In genomic region chrX:48927736-48928382, GRCh38 we compare ENCODE assay signal across 28 cellular contexts. TPM values are rescaled to one million over a fixed set of nuclear protein-coding genes. Genes with fewer than 3 reads are reported as not detected.
DNase-seq lines count a peak whose midpoint lies in the region; ATAC-seq and TF ChIP-seq lines count a peak whose summit lies in the region.
"Had no signal": no experiment of that assay in that cellular context is flagged by ENCODE, and none has a peak within 500 bp of the region (broad histone marks: within the 10 kb centered on the region; RNA-seq: fewer than 3 reads in every experiment).

No MANE protein-coding gene starts in this region.

- H3K4me3 ChIP-seq in DOHH2 (ENCODE audit: low read length) (no peak overlapping the region), HUES6 (ENCODE audit: low read depth, low read length) (peak overlapping the region; percentile 34), iPS-15b (ENCODE audit: low read depth, low read length) (peak overlapping the region; percentile 54), A673 (ENCODE audit: low read depth, low read length, poor library complexity, severe bottlenecking) (no peak overlapping the region)
- H3K4me3 ChIP-seq: BLaER1, breast epithelium, prostate gland, SK-N-MC, upper lobe of right lung had no signal

- H3K36me3 ChIP-seq in DOHH2 (ENCODE audit: control insufficient read depth, low read length) (peaks cover 28% of the 10 kb centered on the region), HUES6 (ENCODE audit: control insufficient read depth, insufficient read depth, low read length) (peaks cover 42% of the 10 kb centered on the region), iPS-15b (ENCODE audit: control insufficient read depth, insufficient read depth, low read length) (peaks cover 26% of the 10 kb centered on the region), A673 (ENCODE audit: insufficient read depth, low read length, poor library complexity, severe bottlenecking) (peaks cover 5% of the 10 kb centered on the region)
- H3K36me3 ChIP-seq: breast epithelium, prostate gland had no signal

- H3K27me3 ChIP-seq in DOHH2 (ENCODE audit: control insufficient read depth, low read length) (no peaks in the 10 kb centered on the region), HUES6 (ENCODE audit: control insufficient read depth, insufficient read depth, low read length) (no peaks in the 10 kb centered on the region), iPS-15b (ENCODE audit: control insufficient read depth, insufficient read depth, low read length) (no peaks in the 10 kb centered on the region), A673 (replicated peaks; ENCODE audit: insufficient read depth, low read depth, low read length, poor library complexity) (no peaks in the 10 kb centered on the region)
- H3K27me3 ChIP-seq: upper lobe of right lung had no signal

- H3F3A ChIP-seq in DOHH2 (ENCODE audit: control insufficient read depth, insufficient read depth), result no peaks in the 10 kb centered on the region

- H3K27ac ChIP-seq in DOHH2 (ENCODE audit: low read depth, low read length) (no peak overlapping the region), HUES6 (ENCODE audit: low read depth, low read length) (peak overlapping the region; percentile 92), A673 (ENCODE audit: low read depth, low read length, poor library complexity, severe bottlenecking) (no peak overlapping the region)
- H3K27ac ChIP-seq: BLaER1, breast epithelium, prostate gland, SK-N-MC, upper lobe of right lung had no signal

- BruUV-seq in A673 (replicated peaks; lab: Mats Ljungman, UMichigan), result no TSS peak

- peak overlapping the region; percentile 63 for H3K27ac Mint-ChIP-seq in activated B cell treated with CpG ODN at 0.5 μM for 24 hours
- H3K27ac Mint-ChIP-seq: immature natural killer cell; stimulated activated effector memory CD8-positive, alpha-beta T cell treated with anti-CD3 and anti-CD28 coated beads, Interleukin-12 subunit alpha, Interleukin-12 subunit beta, amount 100 ng/mL, for 72 hours had no signal

- no peak for TF ChIP-seq CTCF in DOHH2 (IDR thresholded peaks at IDR 0.05; ENCODE audit: low read depth, low read length, poor library complexity, severe bottlenecking)
- no peak for TF ChIP-seq CTCF in activated B cell treated with CpG ODN at 0.5 μM for 24 hours (IDR thresholded peaks at IDR 0.05)
- TF ChIP-seq CTCF in A673 (conservative IDR thresholded peaks at IDR 0.05; ENCODE audit: low read depth, low read length), result no peak

- no peak for DNase-seq in activated B cell treated with CpG ODN at 0.5 μM for 24 hours
- DNase-seq in occipital lobe (lab: John Stamatoyannopoulos, UW), result no peak
- no peak for DNase-seq in NCI-H446 (lab: John Stamatoyannopoulos, UW)
- DNase-seq in A673 (ENCODE audit: low spot score), result no peak
- DNase-seq: activated CD4-positive, alpha-beta T cell treated with anti-CD3 and anti-CD28 coated beads for 4 hours; activated naive CD4-positive, alpha-beta T cell treated with Interleukin-2 at 50 U/mL for 16 hours; activated T-cell treated with anti-CD3 and anti-CD28 coated beads, Interleukin-2, amount 50 U/mL, for 4 hours; amygdala; effector CD4-positive, alpha-beta T cell; immature natural killer cell; NCI-H1092 treated with DMSO at 0.1 percent for 48 hours; NCI-H2029 treated with DMSO at 0.1 percent for 48 hours; NCI-H345; NCI-H748 treated with DMSO at 0.1 percent for 48 hours; stimulated activated CD4-positive, alpha-beta T cell treated with anti-CD3 and anti-CD28 coated beads, Interleukin-12 subunit alpha, Interleukin-12 subunit beta, amount 100 ng/mL, for 4 hours; stimulated activated CD4-positive, alpha-beta T cell treated with anti-CD3 and anti-CD28 coated beads, Interleukin-4, amount 100 ng/mL, for 1 hour; substantia nigra; upper lobe of right lung had no signal

- intact Hi-C loops in activated B cell treated with CpG ODN at 0.5 μM for 24 hours (cut with micrococcal nuclease) (loop anchor here (1.0 kb wide), 2 partner anchors 9 kb away; partner anchors contain the start of gene PIM2), A673 (cut with micrococcal nuclease; ENCODE audit: unreplicated experiment) (no loop called here)

- peaks cover 46% of the 10 kb centered on the region for H3K36me3 Mint-ChIP-seq in activated B cell treated with CpG ODN at 0.5 μM for 24 hours (ENCODE audit: low read depth)

- peak; percentile 45 for ATAC-seq in activated B cell treated with CpG ODN at 0.5 μM for 24 hours (ENCODE audit: low read depth)
- no peak for ATAC-seq in HG02610 (IDR thresholded peaks at IDR 0.05; ENCODE audit: unreplicated experiment)
- ATAC-seq: activated T-cell treated with anti-CD3 and anti-CD28 coated beads, Interleukin-2, amount 50 U/mL, for 4 hours; sciatic nerve; stimulated activated effector memory CD8-positive, alpha-beta T cell treated with anti-CD3 and anti-CD28 coated beads, Interleukin-12 subunit alpha, Interleukin-12 subunit beta, amount 100 ng/mL, for 72 hours; upper lobe of right lung had no signal

- peaks cover 43% of the 10 kb centered on the region for H3K4me1 Mint-ChIP-seq in activated B cell treated with CpG ODN at 0.5 μM for 24 hours

- POLR2A ChIA-PET in activated B cell treated with CpG ODN at 0.5 μM for 24 hours (lab: Charles Lee) (interaction anchor here (0.6 to 6.9 kb wide), 4 partner anchors 9 to 1075 kb away, joined by 4 to 93 read pairs (median 9); partner anchors contain the start of gene PIM2), A673 (lab: Charles Lee; ENCODE audit: low non-redundant PET) (no interaction called here)

- H3K9me2 ChIP-seq in DOHH2 (replicated peaks; ENCODE audit: control insufficient read depth, low read length), result no peaks in the 10 kb centered on the region

- peaks cover 15% of the 10 kb centered on the region for H3K4me1 ChIP-seq in DOHH2 (ENCODE audit: control insufficient read depth, low read length)
- peaks cover 25% of the 10 kb centered on the region for H3K4me1 ChIP-seq in HUES6 (ENCODE audit: control insufficient read depth, insufficient read depth, low read length)
- peaks cover 7% of the 10 kb centered on the region for H3K4me1 ChIP-seq in iPS-15b (ENCODE audit: control insufficient read depth, insufficient read depth, low read length)
- H3K4me1 ChIP-seq in A673 (ENCODE audit: insufficient read depth, low read length, poor library complexity, severe bottlenecking), result no peaks in the 10 kb centered on the region
- H3K4me1 ChIP-seq: breast epithelium, prostate gland, upper lobe of right lung had no signal

- no peaks in the 10 kb centered on the region for H3K9me3 Mint-ChIP-seq in activated B cell treated with CpG ODN at 0.5 μM for 24 hours
- H3K9me3 Mint-ChIP-seq: activated T-cell treated with anti-CD3 and anti-CD28 coated beads, Interleukin-2, amount 50 U/mL, for 4 hours; immature natural killer cell; stimulated activated effector memory CD8-positive, alpha-beta T cell treated with anti-CD3 and anti-CD28 coated beads, Interleukin-12 subunit alpha, Interleukin-12 subunit beta, amount 100 ng/mL, for 72 hours had no signal

- peaks cover 9% of the 10 kb centered on the region; the same call in 1 of the 2 replicates for H3K79me2 ChIP-seq in DOHH2 (ENCODE audit: control insufficient read depth, low read length)

- no peaks in the 10 kb centered on the region for H3K27me3 Mint-ChIP-seq in activated B cell treated with CpG ODN at 0.5 μM for 24 hours

- H4K20me1 ChIP-seq in DOHH2 (ENCODE audit: control insufficient read depth, insufficient read depth, low read depth, low read length), result no peaks in the 10 kb centered on the region
- H4K20me1 ChIP-seq: BLaER1 had no signal

- CTCF ChIA-PET in activated B cell treated with CpG ODN at 0.5 μM for 24 hours (lab: Charles Lee) (interaction anchor here (0.9 to 1.6 kb wide), 3 partner anchors 9 to 11 kb away, joined by 3 to 5 read pairs (median 4); no protein-coding TSS in a partner anchor), A673 (lab: Charles Lee) (no interaction called here)

- no peaks in the 10 kb centered on the region for H3K9me3 ChIP-seq in DOHH2 (ENCODE audit: control insufficient read depth, insufficient read depth, low read length)
- peaks cover 4% of the 10 kb centered on the region; the same call in 1 of the 2 replicates for H3K9me3 ChIP-seq in HUES6 (ENCODE audit: control insufficient read depth, insufficient read depth, low read depth, low read length)
- no peaks in the 10 kb centered on the region for H3K9me3 ChIP-seq in iPS-15b (ENCODE audit: control insufficient read depth, insufficient read depth, low read length)
- H3K9me3 ChIP-seq in A673 (ENCODE audit: low read depth, low read length, poor library complexity, severe bottlenecking), result no peaks in the 10 kb centered on the region
- H3K9me3 ChIP-seq: breast epithelium, prostate gland, upper lobe of right lung had no signal

- H3K9ac ChIP-seq in HUES6 (ENCODE audit: low read length) (peak overlapping the region; percentile 75), iPS-15b (ENCODE audit: low read depth, low read length) (no peak overlapping the region)
- H3K9ac ChIP-seq: BLaER1 had no signal

- H3K4me3 Mint-ChIP-seq in activated B cell treated with CpG ODN at 0.5 μM for 24 hours, result peak overlapping the region; percentile 65
- H3K4me3 Mint-ChIP-seq: activated T-cell treated with anti-CD3 and anti-CD28 coated beads, Interleukin-2, amount 50 U/mL, for 4 hours; immature natural killer cell; stimulated activated effector memory CD8-positive, alpha-beta T cell treated with anti-CD3 and anti-CD28 coated beads, Interleukin-12 subunit alpha, Interleukin-12 subunit beta, amount 100 ng/mL, for 72 hours had no signal

- H3K4me2 ChIP-seq in DOHH2 (ENCODE audit: low read length), result peak overlapping the region; percentile 39
- H3K4me2 ChIP-seq: BLaER1 had no signal

RNA-seq across cellular contexts. Expression of gene PIM2, which starts 9.0 kb away (rescaled TPM):
- total RNA-seq in activated B cell treated with CpG ODN at 0.5 μM for 24 hours (321 and 351 TPM in 2 replicates), occipital lobe (10.6 TPM), A673 (2021) (14.9 and 19.9 TPM in 2 replicates)

RNA-seq across cellular contexts. Expression of gene SLC35A2, which starts 16.4 kb away (rescaled TPM):
- 17.3 and 18.4 TPM in 2 replicates for total RNA-seq in activated B cell treated with CpG ODN at 0.5 μM for 24 hours
- 8.7 TPM for total RNA-seq in occipital lobe
- total RNA-seq in A673 (2021), result 21.7 and 30.4 TPM in 2 replicates

RNA-seq across cellular contexts. Expression of gene OTUD5, which starts 29.5 kb away (rescaled TPM):
- total RNA-seq in activated B cell treated with CpG ODN at 0.5 μM for 24 hours, result 76.0 and 78.1 TPM in 2 replicates
- 18.1 TPM for total RNA-seq in occipital lobe
- total RNA-seq in A673 (2021), result 58.0 and 67.5 TPM in 2 replicates

RNA-seq across cellular contexts. Expression of gene PQBP1, which starts 30.1 kb away (rescaled TPM):
- total RNA-seq in activated B cell treated with CpG ODN at 0.5 μM for 24 hours (81.6 and 91.5 TPM in 2 replicates), occipital lobe (26.8 TPM), A673 (2021) (113 and 133 TPM in 2 replicates)

RNA-seq across cellular contexts. Expression of gene TIMM17B, which starts 30.3 kb away (rescaled TPM):
- 47.8 and 52.6 TPM in 2 replicates for total RNA-seq in activated B cell treated with CpG ODN at 0.5 μM for 24 hours
- 27.9 TPM for total RNA-seq in occipital lobe
- total RNA-seq in A673 (2021), result 60.8 and 72.4 TPM in 2 replicates

Comparison
In these comparisons a context has a peak if more than half of its experiments do, and no peak if none do; other contexts are left out.
1. H3K4me3 ChIP-seq: peak in HUES6 (single experiment) and iPS-15b (single experiment); none in DOHH2 (single experiment) and A673 (single experiment).
2. RNA of gene PIM2, which starts 9.0 kb away (total RNA-seq): 321 to 351 TPM in activated B cell treated with CpG ODN at 0.5 μM for 24 hours; 14.9 to 19.9 TPM in A673 and 10.6 TPM in occipital lobe (single experiment); every median in the first group is over 10 times any median in the second.